36 cellular contexts compared by ENCODE assay signal in the genomic region with DNA sequence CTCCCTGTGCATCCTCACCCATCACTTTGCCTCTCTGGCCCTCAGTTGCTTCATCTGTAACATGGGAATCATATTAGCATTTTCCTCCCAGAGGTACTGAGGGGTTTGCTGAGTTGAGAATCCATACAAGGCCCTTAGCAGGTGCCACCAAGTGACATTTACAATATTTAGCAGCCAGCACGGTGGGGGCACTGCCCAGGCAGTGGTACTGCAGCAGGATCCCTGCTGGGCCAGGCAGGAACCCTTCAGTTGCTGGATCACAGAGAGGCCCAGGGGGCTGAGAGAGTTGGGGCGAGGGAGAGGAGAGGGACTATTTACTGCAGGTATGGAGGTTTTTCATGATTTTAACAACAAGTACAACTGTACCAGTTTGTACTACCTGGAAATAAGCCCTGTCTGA.
"Had no signal": no experiment of that assay in that cellular context is flagged by ENCODE, and none has a peak within 500 bp of the region (broad histone marks: within the 10 kb centered on the region; RNA-seq: fewer than 3 reads in every experiment).

No MANE protein-coding gene starts in this region.

- DNase-seq: Karpas-422, Kasumi-1, MG63, MM.1S, MV-4-11, NCI-H1048, NCI-H1092, NCI-H1092 treated with DMSO at 0.1 percent for 48 hours, NCI-H1105, NCI-H1105 treated with DMSO at 0.1 percent for 48 hours, NCI-H1436, NCI-H1436 treated with DMSO at 0.1 percent for 48 hours, NCI-H146, NCI-H1694, NCI-H1694 treated with DMSO at 0.1 percent for 48 hours, NCI-H187, NCI-H187 treated with DMSO at 0.1 percent for 48 hours, NCI-H1930, NCI-H2029, NCI-H2029 treated with DMSO at 0.1 percent for 48 hours, NCI-H2081, NCI-H2081 treated with DMSO at 0.1 percent for 48 hours, NCI-H2107, NCI-H2171, NCI-H2171 treated with DMSO at 0.1 percent for 48 hours, NCI-H2227 treated with DMSO at 0.1 percent for 48 hours, NCI-H226, NCI-H345, NCI-H446, NCI-H446 treated with DMSO at 0.1 percent for 48 hours, NCI-H510A, NCI-H510A treated with DMSO at 0.1 percent for 48 hours, NCI-H524, NCI-H524 treated with DMSO at 0.1 percent for 48 hours, NCI-H526, NCI-H526 treated with DMSO at 0.1 percent for 48 hours had no signal

- H3K9me3 ChIP-seq: MG63 had no signal

- H3K36me3 ChIP-seq: MG63 had no signal

- H3K4me3 ChIP-seq: MG63 had no signal
